18 cellular contexts compared by ENCODE assay signal in genomic region chr10:106661767-106662140, GRCh38.
A peak's percentile ranks its signal among the peaks of the same experiment; 100 is the strongest.
DNase-seq lines count a peak whose midpoint lies in the region; FAIRE-seq and TF ChIP-seq lines count a peak whose summit lies in the region.
"Had no signal": no experiment of that assay in that cellular context is flagged by ENCODE, and none has a peak within 500 bp of the region (broad histone marks: within the 10 kb centered on the region; RNA-seq: fewer than 3 reads in every experiment).

No MANE protein-coding gene starts in this region.

- TF ChIP-seq RAD21 in H1 (IDR thresholded peaks at IDR 0.05 in 1 of 2, conservative IDR thresholded peaks at IDR 0.05 in 1 of 2; ENCODE audit: low read depth in 2 of 2, low read length in 2 of 2): no peak

- CTCF ChIA-PET in H1 (lab: Charles Lee; ENCODE audit: partially characterized antibody): no interaction called here

- 87 to 100% methylated on average over 1 to 3 of the region's 3 CpGs for WGBS in H1 (ENCODE audit: extremely low coverage in 1 of 2, insufficient coverage in 1 of 2, insufficient read length in 1 of 2, insufficient replicate concordance in 2 of 2, low coverage in 1 of 2, low lambda C conversion rate in 2 of 2, missing lambda C conversion rate in 1 of 2), 2 experiments
- WGBS in tibial nerve, 2 donors: 37 to 61% methylated on average over 3 of the region's 3 CpGs

- H2BK12ac ChIP-seq in H1 (ENCODE audit: low read depth, low read length): no peak overlapping the region

- no peak overlapping the region for H3K4ac ChIP-seq in H1 (replicated peaks; ENCODE audit: insufficient read length, low read depth, low read length)

- DNase-seq in MM.1S (no peak), H1 (ENCODE audit: low read depth in 1 of 2, low spot score in 2 of 2) (no peak), occipital lobe (lab: John Stamatoyannopoulos, UW) (peak; percentile 5), superior temporal gyrus (ENCODE audit: extremely low spot score) (peak; percentile 65), tibial nerve (ENCODE audit: low spot score in 2 of 2) (no peak), NCI-H1694 treated with DMSO at 0.1 percent for 48 hours (lab: John Stamatoyannopoulos, UW) (no peak), midbrain (lab: John Stamatoyannopoulos, UW) (no peak)
- DNase-seq: ACHN; Caco-2; CD4-positive, alpha-beta T cell; GDM1; H7; HFFc6 had no signal

- no peak overlapping the region for H2AK5ac ChIP-seq in H1 (ENCODE audit: low read depth, low read length)

- H3K4me1 ChIP-seq in MM.1S (ENCODE audit: low read length) (0 out of 2 replicates have a peak, but pooled peaks cover 3% of the 10 kb centered on the region), H1 (replicated peaks in 1 of 4; ENCODE audit: control insufficient read depth in 3 of 4, insufficient read depth in 4 of 4, low read length in 3 of 4) (no peaks in the 10 kb centered on the region), tibial nerve (no peaks in the 10 kb centered on the region)
- H3K4me1 ChIP-seq: Caco-2 had no signal

- H2BK15ac ChIP-seq in H1 (ENCODE audit: low read length): no peak overlapping the region

- H3K18ac ChIP-seq in H1 (ENCODE audit: extremely low read depth, low read length): no peak overlapping the region

- H3K4me3 ChIP-seq in MM.1S (ENCODE audit: low read length) (no peak overlapping the region), H1 (ENCODE audit: extremely low read depth in 1 of 4, insufficient read depth in 2 of 4, low read depth in 3 of 4, low read length in 4 of 4) (no peak overlapping the region), tibial nerve (no peak overlapping the region)
- H3K4me3 ChIP-seq: GM23338 had no signal

- H3K23ac ChIP-seq in H1 (ENCODE audit: insufficient read length): no peak overlapping the region

- H2AFZ ChIP-seq in MM.1S (ENCODE audit: low read length) (0 out of 2 replicates have a peak overlapping the region, but pooled peaks have one; percentile 44), H1 (ENCODE audit: low read length) (no peak overlapping the region)
- H2AFZ ChIP-seq: GM23338 had no signal

- H3F3A ChIP-seq in MM.1S (ENCODE audit: insufficient read depth, low read length): no peaks in the 10 kb centered on the region

- H3K27me3 ChIP-seq in MM.1S (replicated peaks; ENCODE audit: insufficient read depth, low read length) (no peaks in the 10 kb centered on the region), H1 (replicated peaks in 1 of 4; ENCODE audit: control insufficient read depth in 3 of 4, extremely low read depth in 1 of 4, insufficient read depth in 3 of 4, low read length in 3 of 4) (no peaks in the 10 kb centered on the region), tibial nerve (no peaks in the 10 kb centered on the region)

- no peaks in the 10 kb centered on the region; the same call in 1 of the 2 replicates for H3K23me2 ChIP-seq in H1 (ENCODE audit: low read depth, low read length)

- H2BK5ac ChIP-seq in H1 (ENCODE audit: low read depth, low read length): no peak overlapping the region

- POLR2A ChIA-PET in H1 (lab: Charles Lee; ENCODE audit: partially characterized antibody): no interaction called here

- H4K91ac ChIP-seq in H1 (replicated peaks; ENCODE audit: insufficient read length, low read length): no peak overlapping the region

- peak overlapping the region; percentile 31; the same call in 1 of the 2 replicates for H4K8ac ChIP-seq in H1 (ENCODE audit: extremely low read depth, insufficient read depth, low read length)

- no peak overlapping the region for H2BK20ac ChIP-seq in H1 (ENCODE audit: low read length)

- no peaks in the 10 kb centered on the region for H3K79me1 ChIP-seq in H1 (ENCODE audit: low read depth, low read length)

- FAIRE-seq in H1 (lab: Jason Lieb, UNC): no peak
- FAIRE-seq: A204.1, D721Med had no signal

- H3K27ac ChIP-seq in MM.1S (ENCODE audit: low read length): 0 out of 2 replicates have a peak overlapping the region, but pooled peaks have one; percentile 8
- no peak overlapping the region for H3K27ac ChIP-seq in H1 (ENCODE audit: low read depth, low read length)
- peak overlapping the region in 1 of 4 donors; percentile 9 for H3K27ac ChIP-seq in tibial nerve
- H3K27ac ChIP-seq: C4-2B, HL-60 had no signal

- H3K9ac ChIP-seq in MM.1S (ENCODE audit: low read length) (no peak overlapping the region), H1 (replicated peaks in 1 of 4; ENCODE audit: extremely low read depth in 1 of 4, low read depth in 3 of 4, low read length in 3 of 4) (no peak overlapping the region)

- no peak overlapping the region for H2BK120ac ChIP-seq in H1 (replicated peaks; ENCODE audit: low read depth, low read length)

- H3K36me3 ChIP-seq in MM.1S (replicated peaks; ENCODE audit: insufficient read depth, low read length) (no peaks in the 10 kb centered on the region), H1 (ENCODE audit: control insufficient read depth in 2 of 4, insufficient read depth in 4 of 4, low read length in 3 of 4) (no peaks in the 10 kb centered on the region), tibial nerve (peaks cover 0 to 20% (median 0%) of the 10 kb centered on the region in 3 donors)

- H3K9me3 ChIP-seq in MM.1S (replicated peaks; ENCODE audit: insufficient read depth, low read length) (no peaks in the 10 kb centered on the region), H1 (ENCODE audit: insufficient read depth in 2 of 2, low read depth in 1 of 2, low read length in 1 of 2) (no peaks in the 10 kb centered on the region), tibial nerve (peaks cover 0 to 13% (median 0%) of the 10 kb centered on the region in 4 donors)

- no peak overlapping the region for H3K56ac ChIP-seq in H1 (replicated peaks; ENCODE audit: insufficient read length, low read depth, low read length)

- H3K14ac ChIP-seq in H1 (ENCODE audit: insufficient read length): no peak overlapping the region

- TF ChIP-seq EP300 in H1 (IDR thresholded peaks at IDR 0.05; ENCODE audit: borderline replicate concordance in 1 of 2, low read depth in 2 of 2, low read length in 2 of 2) (no peak), tibial nerve (IDR thresholded peaks at IDR 0.05) (no peak)

- H4K20me1 ChIP-seq in MM.1S (ENCODE audit: insufficient read depth, low read length) (no peaks in the 10 kb centered on the region), H1 (replicated peaks in 1 of 2; ENCODE audit: control insufficient read depth in 1 of 2, insufficient read depth in 2 of 2, low read length in 2 of 2) (no peaks in the 10 kb centered on the region)

- no peaks in the 10 kb centered on the region for H3K9me2 ChIP-seq in MM.1S (replicated peaks; ENCODE audit: insufficient read depth, low read length)

- TF ChIP-seq CTCF in MM.1S (IDR thresholded peaks at IDR 0.05; ENCODE audit: low read length): no peak
- no peak for TF ChIP-seq CTCF in H1 (IDR thresholded peaks at IDR 0.05; ENCODE audit: control extremely low read depth in 1 of 3, insufficient read depth in 1 of 3, low read depth in 1 of 3, low read length in 3 of 3)
- TF ChIP-seq CTCF in tibial nerve (IDR thresholded peaks at IDR 0.05): no peak

- no peaks in the 10 kb centered on the region for H3K79me2 ChIP-seq in MM.1S (ENCODE audit: low read length)
- H3K79me2 ChIP-seq in H1 (ENCODE audit: control insufficient read depth in 1 of 2, insufficient read depth in 2 of 2, low read length in 2 of 2): no peaks in the 10 kb centered on the region

- H3K4me2 ChIP-seq in MM.1S (ENCODE audit: low read depth, low read length) (no peak overlapping the region), H1 (ENCODE audit: insufficient read depth in 1 of 2, low read depth in 2 of 2, low read length in 2 of 2) (no peak overlapping the region)
- H3K4me2 ChIP-seq: GM23338 had no signal

- no peak overlapping the region for H4K5ac ChIP-seq in H1 (ENCODE audit: insufficient read length, low read depth, low read length)

- TF ChIP-seq POLR2A in H1 (IDR thresholded peaks at IDR 0.05; ENCODE audit: control extremely low read depth in 1 of 2, low read depth in 2 of 2, low read length in 2 of 2) (no peak), tibial nerve (IDR thresholded peaks at IDR 0.05) (no peak)

TF ChIP-seq in H1, 55 proteins besides CTCF, POLR2A, EP300 and RAD21 (continues in another document):
- no peak for TF ChIP-seq SRF (IDR thresholded peaks at IDR 0.05; ENCODE audit: low read depth, low read length)
- TF ChIP-seq TCF12 (IDR thresholded peaks at IDR 0.05; ENCODE audit: low read depth, low read length): no peak
- TF ChIP-seq HDAC2 (IDR thresholded peaks at IDR 0.05; ENCODE audit: borderline replicate concordance in 1 of 2, low read depth in 2 of 2, low read length in 2 of 2): no peak
- no peak for TF ChIP-seq NANOG (IDR thresholded peaks at IDR 0.05; ENCODE audit: insufficient read depth, low read depth, low read length, poor library complexity, severe bottlenecking)
- TF ChIP-seq HDAC6 (IDR thresholded peaks at IDR 0.05; ENCODE audit: low read depth, low read length): no peak
- no peak for TF ChIP-seq RXRA (IDR thresholded peaks at IDR 0.05; ENCODE audit: insufficient read depth, low read depth, low read length)
- no peak for TF ChIP-seq GABPA (IDR thresholded peaks at IDR 0.05; ENCODE audit: borderline replicate concordance, insufficient read depth, low read length)
- no peak for TF ChIP-seq CBX8 (IDR thresholded peaks at IDR 0.05; ENCODE audit: borderline replicate concordance, low read depth, low read length)

Comparison
In these comparisons a context has a peak if more than half of its experiments do, and no peak if none do; other contexts are left out.
1. DNase-seq: peak in occipital lobe (single experiment) and superior temporal gyrus (single experiment); none in MM.1S (single experiment), H1 (0 of 2), tibial nerve (0 of 2), NCI-H1694 treated with DMSO at 0.1 percent for 48 hours (single experiment) and midbrain (single experiment).